17 cellular contexts compared by ENCODE assay signal in the genomic region with DNA sequence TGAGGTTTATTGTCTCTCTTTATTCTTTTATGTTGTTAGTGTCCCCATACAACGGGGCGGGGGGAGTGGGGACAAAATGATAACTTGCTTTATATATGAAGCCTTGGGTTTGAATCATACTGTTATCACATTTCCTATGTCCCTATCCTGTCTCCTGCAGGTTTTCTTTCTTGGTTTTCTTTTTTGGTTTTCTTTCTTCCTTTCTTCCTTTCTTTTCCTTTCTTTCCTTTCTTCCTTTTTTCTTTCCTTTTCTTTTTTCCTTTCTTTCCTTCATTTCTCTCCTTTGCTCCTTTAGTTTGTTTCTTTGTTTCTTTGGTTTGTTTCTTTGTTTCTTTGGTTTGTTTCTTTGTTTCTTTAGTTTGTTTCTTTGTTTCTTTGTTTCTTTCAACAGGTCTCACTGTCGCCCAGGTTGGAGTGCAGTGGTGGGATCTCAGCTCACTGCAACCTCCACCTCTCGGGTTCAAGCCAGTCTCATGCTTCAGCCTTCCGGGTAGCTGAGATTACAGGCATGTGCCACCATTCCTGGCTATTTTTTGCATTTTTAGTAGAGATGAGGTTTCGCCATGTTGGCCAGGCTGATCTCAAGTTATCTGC. TPM values are rescaled to one million over a fixed set of nuclear protein-coding genes. Genes with fewer than 3 reads are reported as not detected.
A peak's percentile ranks its signal among the peaks of the same experiment; 100 is the strongest.
DNase-seq lines count a peak whose midpoint lies in the region; ATAC-seq and TF ChIP-seq lines count a peak whose summit lies in the region.
"Had no signal": no experiment of that assay in that cellular context is flagged by ENCODE, and none has a peak within 500 bp of the region (broad histone marks: within the 10 kb centered on the region; RNA-seq: fewer than 3 reads in every experiment).

No MANE protein-coding gene starts in this region.

- no peaks in the 10 kb centered on the region for H3K27me3 ChIP-seq in H9 (ENCODE audit: insufficient read depth, low read length)
- H3K27me3 ChIP-seq: tibial artery had no signal

- peaks cover 6% of the 10 kb centered on the region; the same call in 1 of the 2 replicates for H3K4me1 ChIP-seq in H9 (ENCODE audit: insufficient read depth, low read length)

- H3K79me1 ChIP-seq in H9 (ENCODE audit: insufficient read depth, low read depth, low read length, poor library complexity, severe bottlenecking): no peaks in the 10 kb centered on the region

- peaks cover 39% of the 10 kb centered on the region for H3K4me1 Mint-ChIP-seq in activated CD4-positive, alpha-beta T cell treated with anti-CD3 and anti-CD28 coated beads, Interleukin-2, amount 10 ng/mL, durations not matched to agents 24 days and 14 days
- H3K4me1 Mint-ChIP-seq in H9 (peaks cover 38 to 45% of the 10 kb centered on the region in 2 experiments), nephron progenitor cell (peaks cover 61% of the 10 kb centered on the region)
- peaks cover 68% of the 10 kb centered on the region for H3K4me1 Mint-ChIP-seq in activated naive CD8-positive, alpha-beta T cell treated with anti-CD3 and anti-CD28 coated beads, Interleukin-2, amount 50 U/mL, for 24 hours

- H3K9ac ChIP-seq in H9 (ENCODE audit: extremely low read depth, insufficient read length, low read length): no peak overlapping the region
- H3K9ac ChIP-seq: BLaER1 treated with 17β-estradiol and CSF1 and Interleukin-3, amounts not matched to agents 10 nM and 100 nM had no signal

- no peak overlapping the region for H3K14ac ChIP-seq in H9 (ENCODE audit: insufficient read depth, low read length)

- no peak overlapping the region for H4K5ac ChIP-seq in H9 (ENCODE audit: insufficient read length, low read depth, low read length)

- no peaks in the 10 kb centered on the region for H3K9me3 Mint-ChIP-seq in activated CD4-positive, alpha-beta T cell treated with anti-CD3 and anti-CD28 coated beads, Interleukin-2, amount 10 ng/mL, durations not matched to agents 24 days and 14 days
- H3K9me3 Mint-ChIP-seq in H9 (peaks cover 48 to 57% of the 10 kb centered on the region in 2 experiments), nephron progenitor cell (peaks cover 11% of the 10 kb centered on the region)
- H3K9me3 Mint-ChIP-seq in activated naive CD8-positive, alpha-beta T cell treated with anti-CD3 and anti-CD28 coated beads, Interleukin-2, amount 50 U/mL, for 24 hours: no peaks in the 10 kb centered on the region

- WGBS in H9 (ENCODE audit: extremely low coverage, insufficient read length, low lambda C conversion rate): no CpG with 5 or more reads among the region's 6 CpGs

- no peaks in the 10 kb centered on the region for H3K27me3 Mint-ChIP-seq in activated CD4-positive, alpha-beta T cell treated with anti-CD3 and anti-CD28 coated beads, Interleukin-2, amount 10 ng/mL, durations not matched to agents 24 days and 14 days
- H3K27me3 Mint-ChIP-seq in H9 (ENCODE audit: low read depth) (peaks cover under 1% of the 10 kb centered on the region), nephron progenitor cell (ENCODE audit: low read depth, poor library complexity) (no peaks in the 10 kb centered on the region)
- no peaks in the 10 kb centered on the region for H3K27me3 Mint-ChIP-seq in activated naive CD8-positive, alpha-beta T cell treated with anti-CD3 and anti-CD28 coated beads, Interleukin-2, amount 50 U/mL, for 24 hours

- H3K27ac ChIP-seq in H9 (ENCODE audit: insufficient read length, low read depth, low read length): no peak overlapping the region
- H3K27ac ChIP-seq: BLaER1 treated with 17β-estradiol and CSF1 and Interleukin-3, amounts not matched to agents 10 nM and 100 nM; tibial artery had no signal

- no peak overlapping the region for H2BK120ac ChIP-seq in H9 (ENCODE audit: low read depth, low read length, poor library complexity, severe bottlenecking)

- H3K36me3 Mint-ChIP-seq in activated CD4-positive, alpha-beta T cell treated with anti-CD3 and anti-CD28 coated beads, Interleukin-2, amount 10 ng/mL, durations not matched to agents 24 days and 14 days (ENCODE audit: low read depth): peaks cover 8% of the 10 kb centered on the region
- H3K36me3 Mint-ChIP-seq in H9 (ENCODE audit: insufficient read depth in 1 of 3, low read depth in 3 of 3) (peaks cover 0 to 6% (median 6%) of the 10 kb centered on the region in 3 experiments; a peak in 5 of 7 replicates), nephron progenitor cell (ENCODE audit: low read depth) (peaks cover 6% of the 10 kb centered on the region)
- peaks cover 3% of the 10 kb centered on the region for H3K36me3 Mint-ChIP-seq in activated naive CD8-positive, alpha-beta T cell treated with anti-CD3 and anti-CD28 coated beads, Interleukin-2, amount 50 U/mL, for 24 hours (ENCODE audit: low read depth)

- H2BK12ac ChIP-seq in H9 (ENCODE audit: insufficient read length, low read depth, low read length): no peak overlapping the region

- H4K91ac ChIP-seq in H9 (ENCODE audit: insufficient read length, low read depth, low read length): no peak overlapping the region

- H2AFZ ChIP-seq in H9 (ENCODE audit: low read length): no peak overlapping the region

- H3K23me2 ChIP-seq in H9 (ENCODE audit: insufficient read length, low read depth, low read length, poor library complexity, severe bottlenecking): peaks cover 1% of the 10 kb centered on the region

- H3K79me2 ChIP-seq in H9 (ENCODE audit: insufficient read depth, low read length): peaks cover 17% of the 10 kb centered on the region; the same call in 1 of the 2 replicates

- no peak overlapping the region for H2AK5ac ChIP-seq in H9 (ENCODE audit: insufficient read length, low read length)

- H3K9me3 ChIP-seq in H9 (ENCODE audit: control insufficient read depth, low read depth, low read length): peaks cover 9% of the 10 kb centered on the region
- H3K9me3 ChIP-seq: tibial artery had no signal

- no peaks in the 10 kb centered on the region for H4K20me1 ChIP-seq in H9 (ENCODE audit: control insufficient read depth, insufficient read depth, insufficient read length)

- no peak overlapping the region for H2BK20ac ChIP-seq in H9 (ENCODE audit: low read depth, low read length, poor library complexity, severe bottlenecking)

- DNase-seq in activated CD4-positive, alpha-beta T cell treated with anti-CD3 and anti-CD28 coated beads, Interleukin-2, amount 10 ng/mL, durations not matched to agents 24 days and 14 days: no peak
- no peak for DNase-seq in activated CD4-positive, alpha-beta T cell treated with anti-CD3 and anti-CD28 coated beads for 1 hour
- DNase-seq in H9: no peak
- DNase-seq in activated naive CD8-positive, alpha-beta T cell treated with anti-CD3 and anti-CD28 coated beads, Interleukin-2, amount 50 U/mL, for 24 hours: no peak
- DNase-seq in nephron progenitor cell: no peak
- no peak for DNase-seq in left colon
- DNase-seq: HCEC 1CT, IMR-90, MV-4-11, NCI-H2029, NCI-H510A, SHP77, tibial artery had no signal

- intact Hi-C loops in activated CD4-positive, alpha-beta T cell treated with anti-CD3 and anti-CD28 coated beads, Interleukin-2, amount 10 ng/mL, durations not matched to agents 24 days and 14 days (cut with micrococcal nuclease): loop anchor here (10.0 kb wide), 1 partner anchor 468 kb away; no protein-coding TSS in a partner anchor
- intact Hi-C loops in left colon (cut with DNase I, micrococcal nuclease): no loop called here

- H3T11ph ChIP-seq in H9 (ENCODE audit: low read length): no peak overlapping the region

- no peak overlapping the region for H3K4ac ChIP-seq in H9 (ENCODE audit: low read depth, low read length)

- H3K56ac ChIP-seq in H9 (ENCODE audit: insufficient read length, low read depth, low read length): no peak overlapping the region

- H3K4me2 ChIP-seq in H9 (ENCODE audit: insufficient read depth, insufficient read length, low read length): no peak overlapping the region

- H4K8ac ChIP-seq in H9 (replicated peaks; ENCODE audit: insufficient read length, low read depth, low read length): no peak overlapping the region

- no peak for ATAC-seq in activated naive CD8-positive, alpha-beta T cell treated with anti-CD3 and anti-CD28 coated beads, Interleukin-2, amount 50 U/mL, for 24 hours
- ATAC-seq in HG02571 (IDR thresholded peaks at IDR 0.05; ENCODE audit: unreplicated experiment): no peak
- ATAC-seq in left colon: no peak
- ATAC-seq in HG03342 (IDR thresholded peaks at IDR 0.05; ENCODE audit: unreplicated experiment): no peak
- ATAC-seq: activated CD4-positive, CD25-positive, alpha-beta regulatory T cell treated with anti-CD3 and anti-CD28 coated beads, Interleukin-2, amount 50 U/mL, for 24 hours had no signal

- H2BK5ac ChIP-seq in H9 (ENCODE audit: insufficient read length, low read length): no peak overlapping the region

- no peak overlapping the region for H3K27ac Mint-ChIP-seq in activated CD4-positive, alpha-beta T cell treated with anti-CD3 and anti-CD28 coated beads, Interleukin-2, amount 10 ng/mL, durations not matched to agents 24 days and 14 days
- H3K27ac Mint-ChIP-seq in H9 (peak overlapping the region; percentile 87 to 93 (median 87)), nephron progenitor cell (peak overlapping the region; percentile 65)
- peak overlapping the region; percentile 90 for H3K27ac Mint-ChIP-seq in activated naive CD8-positive, alpha-beta T cell treated with anti-CD3 and anti-CD28 coated beads, Interleukin-2, amount 50 U/mL, for 24 hours

- TF ChIP-seq CTCF in H9 (conservative IDR thresholded peaks at IDR 0.05) (no peak), nephron progenitor cell (IDR thresholded peaks at IDR 0.05) (no peak)

- no peak overlapping the region for H3K23ac ChIP-seq in H9 (ENCODE audit: insufficient read length, low read depth, low read length)

- no peak overlapping the region for H2BK15ac ChIP-seq in H9 (ENCODE audit: low read depth, low read length)

- H3K4me3 Mint-ChIP-seq in activated CD4-positive, alpha-beta T cell treated with anti-CD3 and anti-CD28 coated beads, Interleukin-2, amount 10 ng/mL, durations not matched to agents 24 days and 14 days: peak overlapping the region; percentile 12
- H3K4me3 Mint-ChIP-seq in H9 (peak overlapping the region in 1 of 2 experiments; percentile 63; a peak in 3 of 5 replicates), nephron progenitor cell (peak overlapping the region; percentile 72)
- no peak overlapping the region for H3K4me3 Mint-ChIP-seq in activated naive CD8-positive, alpha-beta T cell treated with anti-CD3 and anti-CD28 coated beads, Interleukin-2, amount 50 U/mL, for 24 hours

- no peak overlapping the region for H3K18ac ChIP-seq in H9 (ENCODE audit: insufficient read length, low read depth, low read length)

RNA-seq across cellular contexts. Expression of a gene that starts 4.8 kb away (rescaled TPM):
- 36.0 and 37.3 TPM in 2 replicates for total RNA-seq in activated CD4-positive, alpha-beta T cell treated with anti-CD3 and anti-CD28 coated beads, Interleukin-2, amount 10 ng/mL, durations not matched to agents 24 days and 14 days
- total RNA-seq in H9 (2021) (39.2 and 44.6 TPM in 2 replicates), left colon (10 to 100 TPM; 35.0 to 40.2 TPM)
